Comparison of ENCODE assay signal across 7 cellular contexts in genomic region chr1:184387069-184387870, GRCh38. TPM values are rescaled to one million over a fixed set of nuclear protein-coding genes. Genes with fewer than 3 reads are reported as not detected.
A peak's percentile ranks its signal among the peaks of the same experiment; 100 is the strongest.
DNase-seq lines count a peak whose midpoint lies in the region; ATAC-seq, FAIRE-seq and TF ChIP-seq lines count a peak whose summit lies in the region.

No MANE protein-coding gene starts in this region.

- intact Hi-C loops in left lung (cut with DNase I) = no loop called here

- peak overlapping the region; percentile 71 to 85 for H3K27ac ChIP-seq in left lung

- H3K4me3 Mint-ChIP-seq in T-helper 17 cell = peak overlapping the region; percentile 92

- H3K36me3 Mint-ChIP-seq in T-helper 17 cell (ENCODE audit: low read depth) = peaks cover 6% of the 10 kb centered on the region

- H3K4me3 ChIP-seq in left lung = peak overlapping the region; percentile 78 to 86

- H3K4me1 ChIP-seq in left lung = peaks cover 4 to 41% of the 10 kb centered on the region in 2 donors

- peak; percentile 22 for DNase-seq in GM12891 (ENCODE audit: insufficient read length, low spot score)
- peak in 1 of 3 donors; percentile 5 for DNase-seq in T-helper 17 cell
- DNase-seq in cerebellum (ENCODE audit: low spot score) = peak; percentile 47
- peak; percentile 51 to 86 for DNase-seq in left lung
- peak; percentile 8 to 27 for DNase-seq in stimulated activated CD8-positive, alpha-beta memory T cell treated with anti-CD3 and anti-CD28 coated beads, Interleukin-15, amount 100 ng/mL, for 48 hours (ENCODE audit: low read depth in 2 of 2)

- peak; percentile 35 for ATAC-seq in HG03097 (IDR thresholded peaks at IDR 0.05; ENCODE audit: low FRiP score, unreplicated experiment)
- peak; percentile 44 for ATAC-seq in T-helper 17 cell
- peak; percentile 26 for ATAC-seq in left lung
- no peak for ATAC-seq in HG03565 (IDR thresholded peaks at IDR 0.05; ENCODE audit: unreplicated experiment)

- H3K4me1 Mint-ChIP-seq in T-helper 17 cell = peaks cover 13% of the 10 kb centered on the region

- H3K9me3 ChIP-seq in T-helper 17 cell (ENCODE audit: control insufficient read depth, low read length, poor library complexity, severe bottlenecking) (no peaks in the 10 kb centered on the region), left lung (no peaks in the 10 kb centered on the region)

- peaks cover 81% of the 10 kb centered on the region for H3K27me3 Mint-ChIP-seq in T-helper 17 cell

- no peak for TF ChIP-seq CTCF in left lung (IDR thresholded peaks at IDR 0.05)

- no peak overlapping the region for H3K27ac Mint-ChIP-seq in T-helper 17 cell

- TF ChIP-seq POLR2A in GM12891 (IDR thresholded peaks at IDR 0.05; ENCODE audit: low read depth, low read length) = no peak

- peaks cover 0 to 33% of the 10 kb centered on the region in 2 donors for H3K27me3 ChIP-seq in left lung

- no peaks in the 10 kb centered on the region for H3K36me3 ChIP-seq in left lung

- FAIRE-seq in GM12891 (lab: Jason Lieb, UNC) = no peak

TF ChIP-seq in GM12891, 5 proteins besides CTCF, POLR2A, EP300 and RAD21:
- no peak for TF ChIP-seq POU2F2 (IDR thresholded peaks at IDR 0.05; ENCODE audit: low read depth, low read length)
- TF ChIP-seq PAX5 (IDR thresholded peaks at IDR 0.05; ENCODE audit: insufficient read depth, low read length, severe bottlenecking) = no peak
- TF ChIP-seq TAF1 (IDR thresholded peaks at IDR 0.05; ENCODE audit: low read depth, low read length) = no peak
- TF ChIP-seq POLR2AphosphoS5 (IDR thresholded peaks at IDR 0.05; ENCODE audit: low read depth, low read length) = no peak
- TF ChIP-seq SPI1 (IDR thresholded peaks at IDR 0.05; ENCODE audit: low read depth, low read length) = no peak

RNA-seq across cellular contexts. Expression of gene C1orf21, which starts 0.4 kb away (rescaled TPM):
- 0.09 TPM for polyA plus RNA-seq in GM12891 (2012; ENCODE audit: low read depth, missing spikeins)
- total RNA-seq in T-helper 17 cell = 1 to 10 TPM in 1 of 2 donors, under 1 TPM in 1; 0.78 to 1.1 TPM
- 25.1 TPM for total RNA-seq in cerebellum
- total RNA-seq in left lung = 10 to 100 TPM; 52.5 to 75.3 TPM

Comparison
In these comparisons a context has a peak if more than half of its experiments do, and no peak if none do; other contexts are left out.
1. RNA of gene C1orf21, which starts 0.4 kb away (total RNA-seq): 52.5 to 75.3 TPM in left lung and 25.1 TPM in cerebellum (single experiment); 0.78 to 1.1 TPM in T-helper 17 cell; every median in the first group is over 10 times any median in the second.